ENCODE assay signal across 10 cellular contexts in the genomic region with DNA sequence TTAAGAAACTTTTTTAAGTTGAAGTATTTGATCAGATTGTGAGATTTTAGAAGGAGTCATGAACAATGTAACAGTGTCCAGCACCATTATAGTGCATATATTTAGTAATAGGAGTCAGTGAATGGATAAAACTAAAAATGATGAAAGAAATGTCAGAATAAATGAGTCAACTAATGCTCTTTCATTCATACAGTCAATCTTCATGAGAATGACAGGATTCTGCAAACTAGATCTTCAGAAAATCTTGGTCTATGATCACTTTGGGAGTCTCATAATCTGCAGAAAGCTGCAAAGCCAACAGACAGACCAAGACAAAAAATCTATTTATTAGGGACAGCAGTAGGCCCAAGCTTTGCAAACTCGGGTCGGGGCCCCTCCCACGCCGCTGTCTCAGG. TPM values are rescaled to one million over a fixed set of nuclear protein-coding genes. Genes with fewer than 3 reads are reported as not detected.
A peak's percentile ranks its signal among the peaks of the same experiment; 100 is the strongest.
DNase-seq lines count a peak whose midpoint lies in the region; ATAC-seq and TF ChIP-seq lines count a peak whose summit lies in the region.
"Had no signal": no experiment of that assay in that cellular context is flagged by ENCODE, and none has a peak within 500 bp of the region (broad histone marks: within the 10 kb centered on the region; RNA-seq: fewer than 3 reads in every experiment).

No MANE protein-coding gene starts in this region.

- ATAC-seq in natural killer cell (no peak), HG03469 (IDR thresholded peaks at IDR 0.05; ENCODE audit: unreplicated experiment) (no peak)

- H3K4me3 ChIP-seq in HUES6 (ENCODE audit: low read depth, low read length) (peak overlapping the region; percentile 93), ectodermal cell (ENCODE audit: insufficient read depth, low read depth, low read length) (peak overlapping the region; percentile 71)

- no peak overlapping the region for H3K27ac ChIP-seq in HUES6 (ENCODE audit: low read depth, low read length)
- no peak overlapping the region for H3K27ac ChIP-seq in ectodermal cell (ENCODE audit: insufficient read depth, low read depth, low read length, poor library complexity, severe bottlenecking)

- no peak overlapping the region for H3K9ac ChIP-seq in HUES6 (ENCODE audit: low read length)

- peaks cover 12 to 22% of the 10 kb centered on the region in 2 donors for H3K27me3 Mint-ChIP-seq in natural killer cell (ENCODE audit: low read depth in 2 of 2)

- intact Hi-C loops in natural killer cell (cut with micrococcal nuclease) = no loop called here

- in situ Hi-C loops in ACHN (cut with HindIII; ENCODE audit: low pct_ligation_motif_present, low pct_unique_long_range_greater_than_20kb, low sequenced_read_pairs) = no loop called here

- WGBS in ectodermal cell, 2 experiments = 16 to 17% methylated on average over 4 of the region's 4 CpGs

- H3K4me3 Mint-ChIP-seq in natural killer cell = peak overlapping the region; percentile 94

- H3K36me3 ChIP-seq in HUES6 (ENCODE audit: control insufficient read depth, insufficient read depth, low read length) = no peaks in the 10 kb centered on the region
- no peaks in the 10 kb centered on the region for H3K36me3 ChIP-seq in ectodermal cell (ENCODE audit: control insufficient read depth, insufficient read depth, low read length)

- peaks cover 27% of the 10 kb centered on the region for H3K27me3 ChIP-seq in HUES6 (ENCODE audit: control insufficient read depth, insufficient read depth, low read length)
- no peaks in the 10 kb centered on the region for H3K27me3 ChIP-seq in ectodermal cell (ENCODE audit: control insufficient read depth, insufficient read depth, low read length, poor library complexity, severe bottlenecking)

- H3K27ac Mint-ChIP-seq in natural killer cell = peak overlapping the region; percentile 88 to 94

- peaks cover 11 to 12% of the 10 kb centered on the region in 2 donors for H3K4me1 Mint-ChIP-seq in natural killer cell

- H3K36me3 Mint-ChIP-seq in natural killer cell = no peaks in the 10 kb centered on the region

- H3K4me1 ChIP-seq in HUES6 (ENCODE audit: control insufficient read depth, insufficient read depth, low read length) (no peaks in the 10 kb centered on the region), ectodermal cell (ENCODE audit: control insufficient read depth, insufficient read depth, low read length) (no peaks in the 10 kb centered on the region)

- H3K9me3 ChIP-seq in HUES6 (ENCODE audit: control insufficient read depth, insufficient read depth, low read depth, low read length) (no peaks in the 10 kb centered on the region), ectodermal cell (ENCODE audit: control insufficient read depth, low read length) (no peaks in the 10 kb centered on the region)

- peak; percentile 5 for DNase-seq in ACHN
- no peak for DNase-seq in natural killer cell
- DNase-seq in LoVo (ENCODE audit: low spot score) = no peak
- DNase-seq in hypothalamus (lab: John Stamatoyannopoulos, UW) = no peak
- no peak for DNase-seq in HCEC 1CT

- no peaks in the 10 kb centered on the region for H3K9me3 Mint-ChIP-seq in natural killer cell

- TF ChIP-seq CTCF in natural killer cell (IDR thresholded peaks at IDR 0.05) = no peak

RNA-seq across cellular contexts. Expression of gene RNLS, which starts 0.7 kb away (rescaled TPM):
- polyA plus RNA-seq in ectodermal cell (2013, experiment 1 of 4) = 9.3 TPM
- polyA plus RNA-seq in ectodermal cell (2013, experiment 2 of 4) = 10.9 TPM
- polyA plus RNA-seq in ectodermal cell (2013, experiment 3 of 4) = 8.8 TPM
- polyA plus RNA-seq in ectodermal cell (2013, experiment 4 of 4) = 10.6 TPM
- 1 to 10 TPM; 4.0 to 6.8 (median 4.4) TPM for total RNA-seq in natural killer cell

RNA-seq across cellular contexts. Expression of gene LIPJ, which starts 4.2 kb away (rescaled TPM):
- polyA plus RNA-seq in ectodermal cell (2013, experiment 1 of 4) = not detected
- 0.27 TPM for polyA plus RNA-seq in ectodermal cell (2013, experiment 2 of 4)
- polyA plus RNA-seq in ectodermal cell (2013, experiment 3 of 4) = not detected
- polyA plus RNA-seq in ectodermal cell (2013, experiment 4 of 4) = not detected
- total RNA-seq in natural killer cell = under 1 TPM in 1 of 3 donors, not detected in 2; 0.09 TPM
- total RNA-seq: G401, pulmonary artery endothelial cell had no signal
